ENCODE assay signal across 1 cellular context in genomic region chr9:37903831-37904646, GRCh38.
TF ChIP-seq lines count a peak whose summit lies in the region.

TSS of gene SLC25A51 (minus strand) at chr9:37904127. CDS start at chr9:37888550, 15,577 bp downstream.

TF ChIP-seq in WTC11, 78 proteins besides CTCF, POLR2A, EP300 and RAD21 (continued from another document and continues in another):
- TF ChIP-seq, protein P1, sequence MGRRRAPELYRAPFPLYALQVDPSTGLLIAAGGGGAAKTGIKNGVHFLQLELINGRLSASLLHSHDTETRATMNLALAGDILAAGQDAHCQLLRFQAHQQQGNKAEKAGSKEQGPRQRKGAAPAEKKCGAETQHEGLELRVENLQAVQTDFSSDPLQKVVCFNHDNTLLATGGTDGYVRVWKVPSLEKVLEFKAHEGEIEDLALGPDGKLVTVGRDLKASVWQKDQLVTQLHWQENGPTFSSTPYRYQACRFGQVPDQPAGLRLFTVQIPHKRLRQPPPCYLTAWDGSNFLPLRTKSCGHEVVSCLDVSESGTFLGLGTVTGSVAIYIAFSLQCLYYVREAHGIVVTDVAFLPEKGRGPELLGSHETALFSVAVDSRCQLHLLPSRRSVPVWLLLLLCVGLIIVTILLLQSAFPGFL (CRISPR knock-in tag; IDR thresholded peaks at IDR 0.05; ENCODE audit: borderline replicate concordance) = no peak
- no peak for TF ChIP-seq GTF2I (CRISPR knock-in tag; conservative IDR thresholded peaks at IDR 0.05)
- TF ChIP-seq ETV6 (CRISPR knock-in tag; IDR thresholded peaks at IDR 0.05) = peak; percentile 87
- no peak for TF ChIP-seq SMAD4 (CRISPR knock-in tag; IDR thresholded peaks at IDR 0.05)
- no peak for TF ChIP-seq ATF2 (CRISPR knock-in tag; IDR thresholded peaks at IDR 0.05; ENCODE audit: borderline replicate concordance, low read depth)
- TF ChIP-seq PRRX2 (CRISPR knock-in tag; IDR thresholded peaks at IDR 0.05) = no peak
- no peak for TF ChIP-seq JAZF1 (CRISPR knock-in tag; IDR thresholded peaks at IDR 0.05)
- TF ChIP-seq ESRRA (CRISPR knock-in tag; IDR thresholded peaks at IDR 0.05; ENCODE audit: borderline replicate concordance) = 0 out of 2 replicates have a peak, but pooled peaks have one; percentile 50
- TF ChIP-seq, protein P2, sequence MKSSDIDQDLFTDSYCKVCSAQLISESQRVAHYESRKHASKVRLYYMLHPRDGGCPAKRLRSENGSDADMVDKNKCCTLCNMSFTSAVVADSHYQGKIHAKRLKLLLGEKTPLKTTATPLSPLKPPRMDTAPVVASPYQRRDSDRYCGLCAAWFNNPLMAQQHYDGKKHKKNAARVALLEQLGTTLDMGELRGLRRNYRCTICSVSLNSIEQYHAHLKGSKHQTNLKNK (CRISPR knock-in tag; IDR thresholded peaks at IDR 0.05) = no peak
- no peak for TF ChIP-seq ZNF425 (CRISPR knock-in tag; conservative IDR thresholded peaks at IDR 0.05)
- no peak for TF ChIP-seq NR1H2 (CRISPR knock-in tag; IDR thresholded peaks at IDR 0.05)
- TF ChIP-seq MLX (CRISPR knock-in tag; IDR thresholded peaks at IDR 0.05) = no peak
- peak; percentile 69; the same call in 1 of the 2 replicates for TF ChIP-seq RELA (CRISPR knock-in tag; IDR thresholded peaks at IDR 0.05; ENCODE audit: borderline replicate concordance)
- TF ChIP-seq, protein P3, sequence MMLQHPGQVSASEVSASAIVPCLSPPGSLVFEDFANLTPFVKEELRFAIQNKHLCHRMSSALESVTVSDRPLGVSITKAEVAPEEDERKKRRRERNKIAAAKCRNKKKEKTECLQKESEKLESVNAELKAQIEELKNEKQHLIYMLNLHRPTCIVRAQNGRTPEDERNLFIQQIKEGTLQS (CRISPR knock-in tag; conservative IDR thresholded peaks at IDR 0.05) = no peak
- TF ChIP-seq FOXP1 (CRISPR knock-in tag; IDR thresholded peaks at IDR 0.05; ENCODE audit: borderline replicate concordance) = peak; percentile 80; the same call in 1 of the 2 replicates
- TF ChIP-seq NFE2L1 (CRISPR knock-in tag; IDR thresholded peaks at IDR 0.05) = no peak
- TF ChIP-seq FOXK1 (CRISPR knock-in tag; IDR thresholded peaks at IDR 0.05) = peak; percentile 93; the same call in 1 of the 2 replicates
- no peak for TF ChIP-seq ZBTB21 (CRISPR knock-in tag; IDR thresholded peaks at IDR 0.05; ENCODE audit: borderline replicate concordance)
- TF ChIP-seq TEAD1 (CRISPR knock-in tag; IDR thresholded peaks at IDR 0.05) = peak; percentile 91
- peak; percentile 64; the same call in 1 of the 2 replicates for TF ChIP-seq ZNF232 (CRISPR knock-in tag; IDR thresholded peaks at IDR 0.05)
- TF ChIP-seq AR (CRISPR knock-in tag; IDR thresholded peaks at IDR 0.05) = no peak
- TF ChIP-seq NFYB (CRISPR knock-in tag; conservative IDR thresholded peaks at IDR 0.05; ENCODE audit: low read depth) = no peak
- TF ChIP-seq FOXP4 (CRISPR knock-in tag; IDR thresholded peaks at IDR 0.05) = 0 out of 2 replicates have a peak, but pooled peaks have one; percentile 58
- TF ChIP-seq, protein P4, sequence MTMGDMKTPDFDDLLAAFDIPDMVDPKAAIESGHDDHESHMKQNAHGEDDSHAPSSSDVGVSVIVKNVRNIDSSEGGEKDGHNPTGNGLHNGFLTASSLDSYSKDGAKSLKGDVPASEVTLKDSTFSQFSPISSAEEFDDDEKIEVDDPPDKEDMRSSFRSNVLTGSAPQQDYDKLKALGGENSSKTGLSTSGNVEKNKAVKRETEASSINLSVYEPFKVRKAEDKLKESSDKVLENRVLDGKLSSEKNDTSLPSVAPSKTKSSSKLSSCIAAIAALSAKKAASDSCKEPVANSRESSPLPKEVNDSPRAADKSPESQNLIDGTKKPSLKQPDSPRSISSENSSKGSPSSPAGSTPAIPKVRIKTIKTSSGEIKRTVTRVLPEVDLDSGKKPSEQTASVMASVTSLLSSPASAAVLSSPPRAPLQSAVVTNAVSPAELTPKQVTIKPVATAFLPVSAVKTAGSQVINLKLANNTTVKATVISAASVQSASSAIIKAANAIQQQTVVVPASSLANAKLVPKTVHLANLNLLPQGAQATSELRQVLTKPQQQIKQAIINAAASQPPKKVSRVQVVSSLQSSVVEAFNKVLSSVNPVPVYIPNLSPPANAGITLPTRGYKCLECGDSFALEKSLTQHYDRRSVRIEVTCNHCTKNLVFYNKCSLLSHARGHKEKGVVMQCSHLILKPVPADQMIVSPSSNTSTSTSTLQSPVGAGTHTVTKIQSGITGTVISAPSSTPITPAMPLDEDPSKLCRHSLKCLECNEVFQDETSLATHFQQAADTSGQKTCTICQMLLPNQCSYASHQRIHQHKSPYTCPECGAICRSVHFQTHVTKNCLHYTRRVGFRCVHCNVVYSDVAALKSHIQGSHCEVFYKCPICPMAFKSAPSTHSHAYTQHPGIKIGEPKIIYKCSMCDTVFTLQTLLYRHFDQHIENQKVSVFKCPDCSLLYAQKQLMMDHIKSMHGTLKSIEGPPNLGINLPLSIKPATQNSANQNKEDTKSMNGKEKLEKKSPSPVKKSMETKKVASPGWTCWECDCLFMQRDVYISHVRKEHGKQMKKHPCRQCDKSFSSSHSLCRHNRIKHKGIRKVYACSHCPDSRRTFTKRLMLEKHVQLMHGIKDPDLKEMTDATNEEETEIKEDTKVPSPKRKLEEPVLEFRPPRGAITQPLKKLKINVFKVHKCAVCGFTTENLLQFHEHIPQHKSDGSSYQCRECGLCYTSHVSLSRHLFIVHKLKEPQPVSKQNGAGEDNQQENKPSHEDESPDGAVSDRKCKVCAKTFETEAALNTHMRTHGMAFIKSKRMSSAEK (CRISPR knock-in tag; IDR thresholded peaks at IDR 0.05; ENCODE audit: borderline replicate concordance) = no peak
- TF ChIP-seq, protein P5, sequence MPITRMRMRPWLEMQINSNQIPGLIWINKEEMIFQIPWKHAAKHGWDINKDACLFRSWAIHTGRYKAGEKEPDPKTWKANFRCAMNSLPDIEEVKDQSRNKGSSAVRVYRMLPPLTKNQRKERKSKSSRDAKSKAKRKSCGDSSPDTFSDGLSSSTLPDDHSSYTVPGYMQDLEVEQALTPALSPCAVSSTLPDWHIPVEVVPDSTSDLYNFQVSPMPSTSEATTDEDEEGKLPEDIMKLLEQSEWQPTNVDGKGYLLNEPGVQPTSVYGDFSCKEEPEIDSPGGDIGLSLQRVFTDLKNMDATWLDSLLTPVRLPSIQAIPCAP (CRISPR knock-in tag; IDR thresholded peaks at IDR 0.05) = no peak; the same call in 1 of the 2 replicates
- no peak for TF ChIP-seq NR2C2 (CRISPR knock-in tag; IDR thresholded peaks at IDR 0.05)
- TF ChIP-seq ZNF121 (CRISPR knock-in tag; IDR thresholded peaks at IDR 0.05) = peak; percentile 83
- no peak for TF ChIP-seq IRF2 (CRISPR knock-in tag; IDR thresholded peaks at IDR 0.05; ENCODE audit: borderline replicate concordance, low read depth)
- no peak for TF ChIP-seq TCF7 (CRISPR knock-in tag; IDR thresholded peaks at IDR 0.05; ENCODE audit: low read depth)
- TF ChIP-seq ZSCAN18 (CRISPR knock-in tag; IDR thresholded peaks at IDR 0.05) = no peak
- no peak for TF ChIP-seq ZNF219 (CRISPR knock-in tag; IDR thresholded peaks at IDR 0.05; ENCODE audit: borderline replicate concordance)
- TF ChIP-seq, protein P6, sequence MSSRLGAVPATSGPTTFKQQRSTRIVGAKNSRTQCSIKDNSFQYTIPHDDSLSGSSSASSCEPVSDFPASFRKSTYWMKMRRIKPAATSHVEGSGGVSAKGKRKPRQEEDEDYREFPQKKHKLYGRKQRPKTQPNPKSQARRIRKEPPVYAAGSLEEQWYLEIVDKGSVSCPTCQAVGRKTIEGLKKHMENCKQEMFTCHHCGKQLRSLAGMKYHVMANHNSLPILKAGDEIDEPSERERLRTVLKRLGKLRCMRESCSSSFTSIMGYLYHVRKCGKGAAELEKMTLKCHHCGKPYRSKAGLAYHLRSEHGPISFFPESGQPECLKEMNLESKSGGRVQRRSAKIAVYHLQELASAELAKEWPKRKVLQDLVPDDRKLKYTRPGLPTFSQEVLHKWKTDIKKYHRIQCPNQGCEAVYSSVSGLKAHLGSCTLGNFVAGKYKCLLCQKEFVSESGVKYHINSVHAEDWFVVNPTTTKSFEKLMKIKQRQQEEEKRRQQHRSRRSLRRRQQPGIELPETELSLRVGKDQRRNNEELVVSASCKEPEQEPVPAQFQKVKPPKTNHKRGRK (CRISPR knock-in tag; IDR thresholded peaks at IDR 0.05; ENCODE audit: borderline replicate concordance) = 0 out of 2 replicates have a peak, but pooled peaks have one; percentile 6
- peak; percentile 97 for TF ChIP-seq MAX (CRISPR knock-in tag; IDR thresholded peaks at IDR 0.05)
- TF ChIP-seq ZNF263 (CRISPR knock-in tag; IDR thresholded peaks at IDR 0.05; ENCODE audit: low read depth) = no peak
- peak; percentile 78 for TF ChIP-seq GABPB1 (CRISPR knock-in tag; IDR thresholded peaks at IDR 0.05)
- no peak for TF ChIP-seq ZNF671 (CRISPR knock-in tag; IDR thresholded peaks at IDR 0.05)
- TF ChIP-seq GRHL2 (CRISPR knock-in tag; IDR thresholded peaks at IDR 0.05; ENCODE audit: insufficient replicate concordance, severe bottlenecking) = no peak
- TF ChIP-seq ZNF317 (CRISPR knock-in tag; IDR thresholded peaks at IDR 0.05; ENCODE audit: borderline replicate concordance, low read depth) = no peak
- no peak for TF ChIP-seq FOXJ3 (CRISPR knock-in tag; IDR thresholded peaks at IDR 0.05; ENCODE audit: borderline replicate concordance)
